In genomic region chr13:31869582-31869981, GRCh38 we compare ENCODE assay signal across 34 cellular contexts.
A peak's percentile ranks its signal among the peaks of the same experiment; 100 is the strongest.
DNase-seq lines count a peak whose midpoint lies in the region; ATAC-seq, FAIRE-seq and TF ChIP-seq lines count a peak whose summit lies in the region.
"Had no signal": no experiment of that assay in that cellular context is flagged by ENCODE, and none has a peak within 500 bp of the region (broad histone marks: within the 10 kb centered on the region; RNA-seq: fewer than 3 reads in every experiment).

No MANE protein-coding gene starts in this region.

- H3K9me2 ChIP-seq in SK-N-SH: no peaks in the 10 kb centered on the region

- no peak overlapping the region for H3K14ac ChIP-seq in neuronal stem cell (ENCODE audit: low read length)

- no peaks in the 10 kb centered on the region for H3K79me2 ChIP-seq in SK-N-SH (ENCODE audit: insufficient read depth)

- H2AK5ac ChIP-seq in neuronal stem cell (ENCODE audit: low read depth, low read length): no peak overlapping the region

- H3K27ac ChIP-seq in SK-N-SH (ENCODE audit: low read depth in 2 of 2, low read length in 1 of 2) (no peak overlapping the region), neuronal stem cell (replicated peaks; ENCODE audit: low read length) (no peak overlapping the region)
- H3K27ac ChIP-seq: 22Rv1; A549; BLaER1; BLaER1 treated with 17β-estradiol and CSF1 and Interleukin-3, amounts not matched to agents 10 nM and 100 nM; C4-2B had no signal

- no peak for FAIRE-seq in bronchial epithelial cell (lab: Jason Lieb, UNC)
- FAIRE-seq: A204.1, A549, D721Med had no signal

- H2BK5ac ChIP-seq in neuronal stem cell (ENCODE audit: low read length): no peak overlapping the region

- H3K9ac ChIP-seq in SK-N-SH (no peak overlapping the region), neuronal stem cell (ENCODE audit: low read depth, low read length, poor library complexity) (no peak overlapping the region)
- H3K9ac ChIP-seq: BLaER1; BLaER1 treated with 17β-estradiol and CSF1 and Interleukin-3, amounts not matched to agents 10 nM and 100 nM had no signal

- H3K18ac ChIP-seq in neuronal stem cell (ENCODE audit: low read length): no peak overlapping the region

- H3K27me3 ChIP-seq in SK-N-SH (ENCODE audit: insufficient read depth): no peaks in the 10 kb centered on the region
- H3K27me3 ChIP-seq in bronchial epithelial cell (ENCODE audit: control insufficient read depth, insufficient read depth, low read length): no peaks in the 10 kb centered on the region
- no peaks in the 10 kb centered on the region for H3K27me3 ChIP-seq in neuronal stem cell (ENCODE audit: control insufficient read depth in 3 of 3, insufficient read depth in 3 of 3, low read depth in 1 of 3, low read length in 3 of 3)
- H3K27me3 ChIP-seq: BE2C; BLaER1; BLaER1 treated with 17β-estradiol and CSF1 and Interleukin-3, amounts not matched to agents 10 nM and 100 nM had no signal

- WGBS in SK-N-SH (ENCODE audit: low lambda C conversion rate): 90% methylated on average over 2 of the region's 2 CpGs
- no CpG with 5 or more reads among the region's 2 CpGs for WGBS in neuronal stem cell (ENCODE audit: extremely low coverage in 2 of 2, insufficient read length in 2 of 2, insufficient replicate concordance in 1 of 2), 2 donors

- TF ChIP-seq CTCF in SK-N-SH (IDR thresholded peaks at IDR 0.05): no peak
- TF ChIP-seq CTCF in bronchial epithelial cell (IDR thresholded peaks at IDR 0.05; ENCODE audit: insufficient read depth, low read length, severe bottlenecking): no peak

- H3K36me3 ChIP-seq in SK-N-SH (replicated peaks in 1 of 2; ENCODE audit: control insufficient read depth in 1 of 2, insufficient read depth in 2 of 2, low read length in 1 of 2) (no peaks in the 10 kb centered on the region), bronchial epithelial cell (ENCODE audit: control insufficient read depth, insufficient read depth, low read length) (no peaks in the 10 kb centered on the region), neuronal stem cell (replicated peaks in 1 of 2; ENCODE audit: control insufficient read depth in 2 of 2, insufficient read depth in 2 of 2, low read length in 2 of 2) (no peaks in the 10 kb centered on the region)
- H3K36me3 ChIP-seq: BE2C; BLaER1; BLaER1 treated with 17β-estradiol and CSF1 and Interleukin-3, amounts not matched to agents 10 nM and 100 nM had no signal

- H3K4me3 ChIP-seq in SK-N-SH (ENCODE audit: low read depth in 2 of 2, low read length in 1 of 2) (no peak overlapping the region), bronchial epithelial cell (ENCODE audit: low read depth, low read length) (no peak overlapping the region), neuronal stem cell (ENCODE audit: low read length in 2 of 2) (no peak overlapping the region)
- H3K4me3 ChIP-seq: A549; BLaER1; BLaER1 treated with 17β-estradiol and CSF1 and Interleukin-3, amounts not matched to agents 10 nM and 100 nM had no signal

- DNase-seq in DMS53 (lab: John Stamatoyannopoulos, UW) (peak; percentile 35), DMS53 treated with DMSO at 0.1 percent for 48 hours (lab: John Stamatoyannopoulos, UW; ENCODE audit: unreplicated experiment) (no peak), SK-N-SH (no peak), bronchial epithelial cell (ENCODE audit: low read depth) (peak; percentile 44), neuronal stem cell (ENCODE audit: low spot score) (no peak)
- DNase-seq: 8988T; ACHN; AML-193; BE2C; C1 segment of cervical spinal cord; Caco-2; Calu3; CD4-positive, alpha-beta memory T cell; CD4-positive, alpha-beta T cell; CD4-positive, CD25-positive, alpha-beta regulatory T cell; CD8-positive, alpha-beta memory T cell; CD8-positive, alpha-beta T cell; COR-L47; DMS 273 treated with DMSO at 0.1 percent for 48 hours; DMS153; DMS79; DMS79 treated with DMSO at 0.1 percent for 48 hours; DND-41; EL had no signal

- H2BK15ac ChIP-seq in neuronal stem cell (ENCODE audit: low read length): no peak overlapping the region

- H4K20me1 ChIP-seq in SK-N-SH (ENCODE audit: insufficient read depth): no peaks in the 10 kb centered on the region
- H4K20me1 ChIP-seq: BLaER1; BLaER1 treated with 17β-estradiol and CSF1 and Interleukin-3, amounts not matched to agents 10 nM and 100 nM had no signal

- TF ChIP-seq RAD21 in SK-N-SH (IDR thresholded peaks at IDR 0.05; ENCODE audit: low read length): no peak

- CTCF ChIA-PET in SK-N-SH (lab: Yijun Ruan, JAX): interaction anchor here (1.0 kb wide), 1 partner anchor 40 kb away, joined by 3 read pairs; no protein-coding TSS in a partner anchor

- TF ChIP-seq EP300 in SK-N-SH (IDR thresholded peaks at IDR 0.05; ENCODE audit: borderline replicate concordance in 1 of 2, low read depth in 1 of 2, low read length in 1 of 2): no peak

- ATAC-seq in SK-N-SH treated with all-trans-retinoic acid at 6 μM for 48 hours: no peak
- ATAC-seq in HG02884 (IDR thresholded peaks at IDR 0.05; ENCODE audit: unreplicated experiment): no peak
- no peak for ATAC-seq in HG03175 (IDR thresholded peaks at IDR 0.05; ENCODE audit: unreplicated experiment)
- ATAC-seq: A549; CD8-positive, alpha-beta T cell had no signal

- H3K4me1 ChIP-seq in SK-N-SH (ENCODE audit: control insufficient read depth in 1 of 2, insufficient read depth in 2 of 2, low read depth in 1 of 2, low read length in 1 of 2): peaks cover 0 to 5% of the 10 kb centered on the region in 2 experiments; a peak in 2 of 4 replicates
- H3K4me1 ChIP-seq in neuronal stem cell (ENCODE audit: control insufficient read depth in 2 of 2, insufficient read depth in 1 of 2, low read depth in 1 of 2, low read length in 2 of 2): no peaks in the 10 kb centered on the region
- H3K4me1 ChIP-seq: A549, Caco-2 had no signal

- H3F3A ChIP-seq in SK-N-SH (replicated peaks; ENCODE audit: insufficient read depth): no peaks in the 10 kb centered on the region

- no peak overlapping the region for H2BK12ac ChIP-seq in neuronal stem cell (ENCODE audit: low read length)

- no peak overlapping the region for H3K4ac ChIP-seq in neuronal stem cell (ENCODE audit: low read length)

- no peak overlapping the region for H2BK120ac ChIP-seq in neuronal stem cell (ENCODE audit: low read depth, low read length)

- H4K91ac ChIP-seq in neuronal stem cell (ENCODE audit: low read depth, low read length, poor library complexity): peak overlapping the region; percentile 3

- H3K9me3 ChIP-seq in SK-N-SH (no peaks in the 10 kb centered on the region), neuronal stem cell (replicated peaks in 1 of 2; ENCODE audit: control insufficient read depth in 2 of 2, insufficient read depth in 1 of 2, low read depth in 1 of 2, low read length in 2 of 2) (no peaks in the 10 kb centered on the region)
- H3K9me3 ChIP-seq: A549; BE2C; BLaER1; BLaER1 treated with 17β-estradiol and CSF1 and Interleukin-3, amounts not matched to agents 10 nM and 100 nM; Caco-2 had no signal

- H3K23ac ChIP-seq in neuronal stem cell (ENCODE audit: low read depth, low read length, poor library complexity): no peak overlapping the region

- H4K8ac ChIP-seq in neuronal stem cell (ENCODE audit: low read depth, low read length): no peak overlapping the region

- H3K4me2 ChIP-seq in SK-N-SH (no peak overlapping the region), neuronal stem cell (ENCODE audit: insufficient read depth, low read length, poor library complexity, severe bottlenecking) (no peak overlapping the region)
- H3K4me2 ChIP-seq: A549; BLaER1; BLaER1 treated with 17β-estradiol and CSF1 and Interleukin-3, amounts not matched to agents 10 nM and 100 nM had no signal

- H2AFZ ChIP-seq in SK-N-SH (ENCODE audit: low read depth): no peak overlapping the region
- no peak overlapping the region for H2AFZ ChIP-seq in neuronal stem cell (ENCODE audit: low read length)

- POLR2A ChIA-PET in SK-N-SH (lab: Yijun Ruan, JAX): no interaction called here

- H3K79me1 ChIP-seq in neuronal stem cell (ENCODE audit: low read depth, low read length): no peaks in the 10 kb centered on the region

TF ChIP-seq in SK-N-SH treated with all-trans-retinoic acid at 6 μM for 48 hours, 23 proteins besides CTCF, POLR2A, EP300 and RAD21:
- TF ChIP-seq GLIS3 (CRISPR knock-in tag; IDR thresholded peaks at IDR 0.05) (no peak), ZFP30 (CRISPR knock-in tag; IDR thresholded peaks at IDR 0.05) (no peak), RARB (CRISPR knock-in tag; IDR thresholded peaks at IDR 0.05) (no peak), TOX (CRISPR knock-in tag; IDR thresholded peaks at IDR 0.05; ENCODE audit: borderline replicate concordance) (no peak), ISL1 (CRISPR knock-in tag; IDR thresholded peaks at IDR 0.05) (no peak), CREB5 (CRISPR knock-in tag; IDR thresholded peaks at IDR 0.05; ENCODE audit: low read depth) (no peak), ZNF70 (CRISPR knock-in tag; IDR thresholded peaks at IDR 0.05) (peak; percentile 97)

TF ChIP-seq in SK-N-SH, 30 proteins besides CTCF, POLR2A, EP300 and RAD21 (continues in another document):
- TF ChIP-seq JUND (IDR thresholded peaks at IDR 0.05): no peak
- TF ChIP-seq TCF12 (IDR thresholded peaks at IDR 0.05): no peak
- TF ChIP-seq RFX5 (IDR thresholded peaks at IDR 0.05; ENCODE audit: low read length): no peak
- TF ChIP-seq FOSL2 (IDR thresholded peaks at IDR 0.05; ENCODE audit: borderline replicate concordance, low read depth): no peak
- TF ChIP-seq REST (IDR thresholded peaks at IDR 0.05; ENCODE audit: low read depth, low read length): no peak
- no peak for TF ChIP-seq MXI1 (IDR thresholded peaks at IDR 0.05; ENCODE audit: low read depth, low read length)

Comparison
In these comparisons a context has a peak if more than half of its experiments do, and no peak if none do; other contexts are left out.
1. DNase-seq: peak in DMS53 (single experiment) and bronchial epithelial cell (single experiment); none in DMS53 treated with DMSO at 0.1 percent for 48 hours (single experiment), SK-N-SH (single experiment) and neuronal stem cell (single experiment).